ENCODE assay signal across 8 cellular contexts in the genomic region with DNA sequence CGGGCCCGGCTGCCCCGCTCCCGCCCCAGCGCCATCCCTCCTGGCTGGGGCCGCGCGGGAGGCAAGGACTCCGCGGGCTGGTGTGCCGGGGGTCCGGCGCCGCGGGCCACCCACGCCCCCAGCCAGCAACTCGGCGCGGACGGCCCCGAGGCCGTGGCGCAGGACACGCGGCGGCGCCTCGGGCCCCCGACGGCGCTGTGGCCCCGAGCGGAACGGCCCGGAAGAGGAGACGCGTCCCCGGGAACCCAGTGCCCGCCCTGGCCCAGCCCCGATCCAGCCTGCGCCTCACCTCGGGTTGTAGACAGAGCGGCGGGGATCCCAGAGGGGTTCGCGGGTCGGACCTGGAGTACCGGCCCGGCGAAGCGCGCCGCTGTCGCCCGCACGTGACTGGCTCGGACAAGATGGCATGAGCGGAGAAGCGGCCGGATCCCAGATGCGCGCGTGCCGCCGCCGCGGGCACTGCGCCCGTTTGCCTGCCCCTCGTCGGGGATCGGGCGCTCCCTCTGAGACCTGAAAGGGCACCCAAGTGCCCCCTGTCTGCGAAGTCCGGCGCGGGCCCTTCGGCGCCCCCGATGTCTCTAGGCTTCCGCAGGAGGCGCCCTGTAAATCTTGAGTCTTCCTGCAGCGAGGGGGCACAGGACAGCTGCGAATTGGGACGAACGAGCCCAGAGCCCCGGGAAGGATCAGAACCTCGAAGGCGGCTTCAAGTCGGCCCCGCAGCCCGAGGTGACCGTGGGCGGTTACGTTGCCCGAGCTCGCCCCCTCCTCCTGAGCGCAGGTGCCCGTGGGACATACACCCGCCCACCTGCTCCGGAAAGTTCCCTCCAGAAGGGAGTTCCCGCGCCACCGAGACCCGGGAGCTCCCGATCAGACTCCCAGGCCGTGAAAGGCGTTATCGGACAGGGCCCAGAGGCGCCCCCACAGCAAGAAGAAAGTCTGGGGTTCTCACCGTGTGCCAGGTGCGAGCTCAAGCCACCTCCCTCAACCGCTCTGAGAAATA. TPM values are rescaled to one million over a fixed set of nuclear protein-coding genes. Genes with fewer than 3 reads are reported as not detected.
DNase-seq lines count a peak whose midpoint lies in the region; ATAC-seq and TF ChIP-seq lines count a peak whose summit lies in the region.

No MANE protein-coding gene starts in this region.

- DNase-seq in Calu3: peak; percentile 82
- DNase-seq in activated CD4-positive, CD25-positive, alpha-beta regulatory T cell treated with anti-CD3 and anti-CD28 coated beads, Interleukin-2, amount 50 U/mL, for 16 hours (ENCODE audit: low read depth, low spot score): peak; percentile 26
- peak; percentile 39 for DNase-seq in cerebellum (ENCODE audit: low spot score)
- peak; percentile 68 for DNase-seq in left lobe of liver (ENCODE audit: low spot score)
- DNase-seq in stimulated activated CD4-positive, alpha-beta T cell treated with anti-CD3 and anti-CD28 coated beads, Interleukin-4, amount 100 ng/mL, for 1 hour: peak; percentile 52
- DNase-seq in NCI-H1436 (lab: John Stamatoyannopoulos, UW): no peak

- no peaks in the 10 kb centered on the region for H4K20me1 ChIP-seq in KMS-11 (ENCODE audit: insufficient read depth)

- peak overlapping the region; percentile 46 for H3K4me2 ChIP-seq in KMS-11

- peak; percentile 59 for TF ChIP-seq CTCF in Calu3 (IDR thresholded peaks at IDR 0.05; ENCODE audit: unreplicated experiment)
- TF ChIP-seq CTCF in KMS-11 (conservative IDR thresholded peaks at IDR 0.05; ENCODE audit: low read depth, low read length): no peak

- H3K4me1 ChIP-seq in KMS-11 (ENCODE audit: low read depth, poor library complexity, severe bottlenecking): peaks cover 12% of the 10 kb centered on the region

- no peaks in the 10 kb centered on the region for H3K9me3 Mint-ChIP-seq in Calu3 (ENCODE audit: low read depth, unreplicated experiment)

- H3K4me3 ChIP-seq in KMS-11 (IDR thresholded peaks at IDR 0.05; ENCODE audit: insufficient read depth, low read depth, low read length): no peak overlapping the region

- peak overlapping the region; percentile 61; the same call in 1 of the 2 replicates for H3K27ac ChIP-seq in KMS-11

- peaks cover 3% of the 10 kb centered on the region; the same call in 1 of the 2 replicates for H3K79me2 ChIP-seq in KMS-11 (ENCODE audit: insufficient read depth, low read depth)

- no peaks in the 10 kb centered on the region for H3K36me3 ChIP-seq in KMS-11 (ENCODE audit: insufficient read depth)

- H3K4me3 Mint-ChIP-seq in Calu3 (ENCODE audit: low read depth, unreplicated experiment): peak overlapping the region; percentile 88

- peak overlapping the region; percentile 75 for H3K27ac Mint-ChIP-seq in Calu3 (ENCODE audit: unreplicated experiment)

- peaks cover 32% of the 10 kb centered on the region for H3K36me3 Mint-ChIP-seq in Calu3 (ENCODE audit: insufficient read depth, unreplicated experiment)

- H3K4me1 Mint-ChIP-seq in Calu3 (ENCODE audit: low read depth, unreplicated experiment): peaks cover 8% of the 10 kb centered on the region

- no peaks in the 10 kb centered on the region for H3K27me3 Mint-ChIP-seq in Calu3 (ENCODE audit: unreplicated experiment)

- peak overlapping the region; percentile 73; the same call in 1 of the 2 replicates for H3K9ac ChIP-seq in KMS-11

- ATAC-seq in GM21515 (IDR thresholded peaks at IDR 0.05; ENCODE audit: unreplicated experiment) (peak; percentile 34), left lobe of liver (peak; percentile 21)

- no TSS peak for BruUV-seq in Calu3 (replicated peaks; lab: Mats Ljungman, UMichigan)

- no peaks in the 10 kb centered on the region; the same call in 1 of the 2 replicates for H3K27me3 ChIP-seq in KMS-11 (ENCODE audit: insufficient read depth, low read depth)

- intact Hi-C loops in Calu3 (cut with micrococcal nuclease; ENCODE audit: unreplicated experiment): no loop called here

- CTCF ChIA-PET in Calu3 (lab: Charles Lee): interaction anchor here (0.9 to 1.1 kb wide), 4 partner anchors 9 to 47 kb away, joined by 3 to 4 read pairs (median 3); no protein-coding TSS in a partner anchor

- H2AFZ ChIP-seq in KMS-11 (ENCODE audit: low read depth): peak overlapping the region; percentile 50

RNA-seq across cellular contexts. Expression of gene SFMBT1, which starts 0.6 kb away (rescaled TPM):
- total RNA-seq in Calu3 (2022) (36.6 and 37.6 TPM in 2 replicates), cerebellum (26.3 TPM), left lobe of liver (14.0 TPM)
